In genomic region chr15:94327356-94327936, GRCh38 we compare ENCODE assay signal across 8 cellular contexts.
DNase-seq lines count a peak whose midpoint lies in the region; ATAC-seq and TF ChIP-seq lines count a peak whose summit lies in the region.

No MANE protein-coding gene starts in this region.

- H3K4me3 Mint-ChIP-seq in stimulated activated naive CD8-positive, alpha-beta T cell treated with anti-CD3 and anti-CD28 coated beads, Interleukin-15, amount 100 ng/mL, for 72 hours: no peak overlapping the region

- TF ChIP-seq POLR2A in spleen (IDR thresholded peaks at IDR 0.05): no peak

- TF ChIP-seq CTCF in RWPE2 (IDR thresholded peaks at IDR 0.05; ENCODE audit: poor library complexity, severe bottlenecking): peak; percentile 97
- TF ChIP-seq CTCF in foreskin fibroblast (IDR thresholded peaks at IDR 0.05; ENCODE audit: low read depth, low read length): peak; percentile 70
- TF ChIP-seq CTCF in spleen (IDR thresholded peaks at IDR 0.05 in 8 of 11, conservative IDR thresholded peaks at IDR 0.05 in 3 of 11): peak; percentile 36 to 78 (median 71)

- H3K4me3 ChIP-seq in RWPE2 (ENCODE audit: severe bottlenecking) (no peak overlapping the region), foreskin fibroblast (ENCODE audit: low read depth in 1 of 2, low read length in 2 of 2) (no peak overlapping the region), spleen (no peak overlapping the region)

- H3K9me3 ChIP-seq in RWPE2 (ENCODE audit: severe bottlenecking) (no peaks in the 10 kb centered on the region), spleen (no peaks in the 10 kb centered on the region)

- WGBS in spleen, 5 donors: 67 to 84% (median 81%) methylated on average over 2 of the region's 2 CpGs

- no peaks in the 10 kb centered on the region for H3K27me3 Mint-ChIP-seq in stimulated activated naive CD8-positive, alpha-beta T cell treated with anti-CD3 and anti-CD28 coated beads, Interleukin-15, amount 100 ng/mL, for 72 hours

- peak; percentile 67 for DNase-seq in GM03348 (ENCODE audit: low spot score)
- no peak for DNase-seq in RWPE2 (ENCODE audit: low spot score)
- DNase-seq in foreskin fibroblast: peak; percentile 7 to 57
- no peak for DNase-seq in spleen
- no peak for DNase-seq in activated CD8-positive, alpha-beta memory T cell treated with anti-CD3 and anti-CD28 coated beads, Interleukin-2, amount 50 U/mL, for 48 hours
- DNase-seq in NK-92 (lab: John Stamatoyannopoulos, UW; ENCODE audit: unreplicated experiment): no peak
- DNase-seq in stimulated activated naive CD8-positive, alpha-beta T cell treated with anti-CD3 and anti-CD28 coated beads, Interleukin-15, amount 100 ng/mL, for 72 hours: no peak

- H3K4me1 Mint-ChIP-seq in stimulated activated naive CD8-positive, alpha-beta T cell treated with anti-CD3 and anti-CD28 coated beads, Interleukin-15, amount 100 ng/mL, for 72 hours: peaks cover 28% of the 10 kb centered on the region

- intact Hi-C loops in spleen (cut with DNase I; ENCODE audit: low total_unique reads): no loop called here

- peaks cover 1% of the 10 kb centered on the region; the same call in 1 of the 2 replicates for H3K36me3 ChIP-seq in RWPE2 (ENCODE audit: low read depth)
- peaks cover 0 to 26% (median 0%) of the 10 kb centered on the region in 6 donors for H3K36me3 ChIP-seq in spleen

- H3K4me1 ChIP-seq in RWPE2 (ENCODE audit: insufficient read depth, poor library complexity, severe bottlenecking): peaks cover 12% of the 10 kb centered on the region
- H3K4me1 ChIP-seq in spleen: peaks cover 0 to 57% (median 26%) of the 10 kb centered on the region in 6 donors

- no peaks in the 10 kb centered on the region for H3K9me3 Mint-ChIP-seq in stimulated activated naive CD8-positive, alpha-beta T cell treated with anti-CD3 and anti-CD28 coated beads, Interleukin-15, amount 100 ng/mL, for 72 hours

- no peaks in the 10 kb centered on the region for H3K27me3 ChIP-seq in RWPE2 (ENCODE audit: insufficient read depth, poor library complexity, severe bottlenecking)
- no peaks in the 10 kb centered on the region for H3K27me3 ChIP-seq in spleen (replicated peaks in 1 of 7)

- ATAC-seq in HG03442 (IDR thresholded peaks at IDR 0.05; ENCODE audit: unreplicated experiment): peak; percentile 53
- peak; percentile 57 for ATAC-seq in RWPE2 (ENCODE audit: low read depth)
- ATAC-seq in stimulated activated naive CD8-positive, alpha-beta T cell treated with anti-CD3 and anti-CD28 coated beads, Interleukin-15, amount 100 ng/mL, for 72 hours: no peak

- no peak overlapping the region for H3K27ac Mint-ChIP-seq in stimulated activated naive CD8-positive, alpha-beta T cell treated with anti-CD3 and anti-CD28 coated beads, Interleukin-15, amount 100 ng/mL, for 72 hours

- H3K27ac ChIP-seq in RWPE2 (ENCODE audit: poor library complexity, severe bottlenecking) (no peak overlapping the region), spleen (no peak overlapping the region)

Comparison
In these comparisons a context has a peak if more than half of its experiments do, and no peak if none do; other contexts are left out.
1. DNase-seq: peak in GM03348 (single experiment) and foreskin fibroblast (2 of 2); none in RWPE2 (single experiment), spleen (single experiment), activated CD8-positive, alpha-beta memory T cell treated with anti-CD3 and anti-CD28 coated beads, Interleukin-2, amount 50 U/mL, for 48 hours (single experiment), NK-92 (single experiment) and stimulated activated naive CD8-positive, alpha-beta T cell treated with anti-CD3 and anti-CD28 coated beads, Interleukin-15, amount 100 ng/mL, for 72 hours (0 of 2).
2. Peak in every context shown above with its lines, with median percentiles within 50 percentile points of each other: CTCF ChIP-seq.